12 cellular contexts compared by ENCODE assay signal in the genomic region with DNA sequence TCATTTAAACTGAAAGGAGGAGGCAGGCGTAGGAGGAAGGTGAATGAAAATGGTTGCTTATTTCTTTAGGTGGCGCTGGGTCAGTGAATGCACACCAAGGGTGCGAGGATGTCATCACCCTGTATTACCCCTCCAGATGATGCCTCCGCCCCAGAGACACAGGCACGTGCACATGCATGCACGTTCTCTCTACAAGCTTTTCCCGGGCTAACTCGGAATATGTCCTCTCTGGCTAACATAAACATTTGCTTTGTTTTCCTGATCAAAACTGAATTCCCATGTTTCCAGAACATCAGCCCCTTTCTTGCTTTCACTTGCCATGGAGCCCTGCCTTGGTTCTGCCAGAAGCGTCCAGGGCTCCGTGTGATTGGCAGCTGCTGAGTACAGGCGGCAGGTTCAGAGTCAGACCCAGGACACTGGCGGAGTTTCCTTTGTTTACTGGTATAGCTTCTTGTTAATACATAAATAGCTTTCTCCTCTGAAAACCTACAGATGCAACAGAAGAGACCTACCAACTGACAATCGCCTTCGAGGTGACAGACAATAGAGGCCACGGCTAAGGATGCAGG.
A peak's percentile ranks its signal among the peaks of the same experiment; 100 is the strongest.
DNase-seq lines count a peak whose midpoint lies in the region; ATAC-seq and TF ChIP-seq lines count a peak whose summit lies in the region.
"Had no signal": no experiment of that assay in that cellular context is flagged by ENCODE, and none has a peak within 500 bp of the region (broad histone marks: within the 10 kb centered on the region; RNA-seq: fewer than 3 reads in every experiment).

No MANE protein-coding gene starts in this region.

- H3K9me3 ChIP-seq in BLaER1 (no peaks in the 10 kb centered on the region), HUES48 (ENCODE audit: control insufficient read depth, insufficient read depth, low read length) (no peaks in the 10 kb centered on the region), endodermal cell (ENCODE audit: control insufficient read depth, low read length) (no peaks in the 10 kb centered on the region)
- H3K9me3 ChIP-seq: colonic mucosa had no signal

- H3K27ac ChIP-seq in BLaER1 (no peak overlapping the region), HUES48 (ENCODE audit: low read depth, low read length) (peak overlapping the region; percentile 44), endodermal cell (ENCODE audit: low read depth, low read length) (no peak overlapping the region)
- H3K27ac ChIP-seq: colonic mucosa had no signal

- peak overlapping the region in 9 of 10 donors; percentile 11 to 78 (median 63) for H3K4me3 Mint-ChIP-seq in naive thymus-derived CD8-positive, alpha-beta T cell
- no peak overlapping the region for H3K4me3 Mint-ChIP-seq in endodermal cell

- peaks cover 2 to 26% (median 25%) of the 10 kb centered on the region in 5 donors for H3K27me3 Mint-ChIP-seq in naive thymus-derived CD8-positive, alpha-beta T cell
- H3K27me3 Mint-ChIP-seq in endodermal cell (ENCODE audit: insufficient read depth): no peaks in the 10 kb centered on the region

- no peak for TF ChIP-seq CTCF in choroid plexus epithelial cell (conservative IDR thresholded peaks at IDR 0.05; ENCODE audit: low read depth, low read length)
- TF ChIP-seq CTCF in endodermal cell (conservative IDR thresholded peaks at IDR 0.05): no peak

- no peak for ATAC-seq in naive thymus-derived CD8-positive, alpha-beta T cell

- H3K27ac Mint-ChIP-seq in naive thymus-derived CD8-positive, alpha-beta T cell: peak overlapping the region in 2 of 10 donors; percentile 27 to 78
- H3K27ac Mint-ChIP-seq in endodermal cell: no peak overlapping the region
- H3K27ac Mint-ChIP-seq: CD14-positive monocyte had no signal

- DNase-seq in choroid plexus epithelial cell (ENCODE audit: low read depth) (no peak), SIG-M5 (lab: John Stamatoyannopoulos, UW) (no peak), endodermal cell (no peak), 8988T (no peak), NCI-H526 treated with DMSO at 0.1 percent for 48 hours (lab: John Stamatoyannopoulos, UW) (no peak)
- DNase-seq in naive thymus-derived CD8-positive, alpha-beta T cell: no peak
- DNase-seq: activated CD8-positive, alpha-beta memory T cell treated with anti-CD3 and anti-CD28 coated beads for 24 hours; colonic mucosa; kidney had no signal

- peaks cover 11 to 32% (median 31%) of the 10 kb centered on the region in 4 donors for H3K4me1 Mint-ChIP-seq in naive thymus-derived CD8-positive, alpha-beta T cell
- H3K4me1 Mint-ChIP-seq in endodermal cell: peaks cover 19% of the 10 kb centered on the region

- H3K9ac ChIP-seq in BLaER1 (no peak overlapping the region), HUES48 (ENCODE audit: low read depth, low read length) (no peak overlapping the region), endodermal cell (ENCODE audit: extremely low read depth, low read length, poor library complexity, severe bottlenecking) (no peak overlapping the region)

- H3K36me3 ChIP-seq in BLaER1: no peaks in the 10 kb centered on the region
- H3K36me3 ChIP-seq in HUES48 (ENCODE audit: control insufficient read depth, insufficient read depth, low read length): no peaks in the 10 kb centered on the region
- H3K36me3 ChIP-seq in endodermal cell (ENCODE audit: control insufficient read depth, insufficient read depth, low read length): no peaks in the 10 kb centered on the region
- H3K36me3 ChIP-seq: colonic mucosa had no signal

- H3K4me3 ChIP-seq in BLaER1 (no peak overlapping the region), HUES48 (ENCODE audit: low read depth, low read length) (no peak overlapping the region), choroid plexus epithelial cell (ENCODE audit: low read depth, low read length) (peak overlapping the region; percentile 36), endodermal cell (ENCODE audit: low read length) (no peak overlapping the region)
- H3K4me3 ChIP-seq: colonic mucosa had no signal

- H3K36me3 Mint-ChIP-seq in naive thymus-derived CD8-positive, alpha-beta T cell: no peaks in the 10 kb centered on the region
- no peaks in the 10 kb centered on the region for H3K36me3 Mint-ChIP-seq in endodermal cell (ENCODE audit: low read depth)
- H3K36me3 Mint-ChIP-seq: CD14-positive monocyte had no signal

- 89 to 94% methylated on average over 11 to 15 of the region's 15 CpGs for WGBS in endodermal cell (ENCODE audit: insufficient coverage in 1 of 2, insufficient read length in 1 of 2), 2 experiments

- POLR2A ChIA-PET in naive thymus-derived CD8-positive, alpha-beta T cell (lab: Charles Lee): no interaction called here

- H3K9me3 Mint-ChIP-seq in naive thymus-derived CD8-positive, alpha-beta T cell: no peaks in the 10 kb centered on the region
- no peaks in the 10 kb centered on the region for H3K9me3 Mint-ChIP-seq in endodermal cell

- H4K20me1 ChIP-seq in BLaER1: peaks cover 27% of the 10 kb centered on the region

- H3K4me2 ChIP-seq in BLaER1: peak overlapping the region; percentile 85

- H3K27me3 ChIP-seq in BLaER1: peaks cover 35% of the 10 kb centered on the region
- peaks cover 12% of the 10 kb centered on the region; the same call in 1 of the 2 replicates for H3K27me3 ChIP-seq in HUES48 (ENCODE audit: control insufficient read depth, insufficient read depth, low read length)
- no peaks in the 10 kb centered on the region for H3K27me3 ChIP-seq in endodermal cell (ENCODE audit: control insufficient read depth, insufficient read depth, low read length, poor library complexity, severe bottlenecking)
- H3K27me3 ChIP-seq: colonic mucosa had no signal

- H3K4me1 ChIP-seq in BLaER1 (peaks cover 51% of the 10 kb centered on the region), HUES48 (ENCODE audit: control insufficient read depth, insufficient read depth, low read length) (peaks cover 47% of the 10 kb centered on the region), endodermal cell (ENCODE audit: control insufficient read depth, insufficient read depth, low read length) (no peaks in the 10 kb centered on the region)
- H3K4me1 ChIP-seq: colonic mucosa had no signal
